ENCODE assay signal across 15 cellular contexts in the genomic region with DNA sequence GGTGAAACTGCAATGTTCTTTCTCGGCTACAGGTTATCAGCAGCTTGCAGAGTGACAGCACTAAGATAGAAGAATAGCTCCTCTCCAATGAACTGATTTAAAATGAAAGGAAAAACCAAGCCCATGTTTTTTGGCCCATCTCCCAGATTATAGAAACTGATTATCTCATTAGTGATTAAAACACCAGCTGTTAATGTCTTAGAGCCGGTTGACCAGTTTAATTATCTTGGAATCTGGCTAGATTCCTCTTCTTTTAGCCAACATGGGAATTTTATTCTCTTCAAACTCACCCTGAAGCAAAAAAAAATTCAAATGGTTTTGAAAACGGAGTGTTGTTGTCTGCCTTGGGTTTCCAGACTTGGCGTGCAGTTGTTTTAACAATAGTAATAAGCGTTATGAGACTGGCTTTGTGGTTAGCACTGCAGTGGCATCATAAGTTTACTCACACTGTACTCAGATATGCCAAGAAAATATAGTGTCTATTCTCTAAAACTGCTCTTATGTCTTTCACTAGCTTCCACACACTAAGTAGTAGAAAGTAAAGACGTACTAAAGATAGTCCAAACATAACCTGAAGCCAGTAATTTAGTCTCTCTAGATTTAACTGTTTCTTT.
DNase-seq lines count a peak whose midpoint lies in the region; TF ChIP-seq lines count a peak whose summit lies in the region.
"Had no signal": no experiment of that assay in that cellular context is flagged by ENCODE, and none has a peak within 500 bp of the region (broad histone marks: within the 10 kb centered on the region; RNA-seq: fewer than 3 reads in every experiment).

No MANE protein-coding gene starts in this region.

- no peaks in the 10 kb centered on the region for H3K9me3 Mint-ChIP-seq in nephron
- H3K9me3 Mint-ChIP-seq in HFFc6, result peaks cover 37% of the 10 kb centered on the region
- H3K9me3 Mint-ChIP-seq: activated naive CD4-positive, alpha-beta T cell treated with anti-CD3 and anti-CD28 coated beads, Interleukin-2, amount 10 ng/mL, durations not matched to agents 7 days and 5 days; endodermal cell had no signal

- H3K4me1 Mint-ChIP-seq in nephron (peaks cover 46% of the 10 kb centered on the region), HFFc6 (ENCODE audit: low read depth) (no peaks in the 10 kb centered on the region)
- H3K4me1 Mint-ChIP-seq: activated CD8-positive, alpha-beta memory T cell treated with anti-CD3 and anti-CD28 coated beads, Interleukin-2, amount 10 ng/mL, durations not matched to agents 7 days and 5 days; activated naive CD4-positive, alpha-beta T cell treated with anti-CD3 and anti-CD28 coated beads, Interleukin-2, amount 10 ng/mL, durations not matched to agents 7 days and 5 days; B cell; endodermal cell had no signal

- in situ Hi-C loops in G401 (cut with HindIII; ENCODE audit: low sequenced_read_pairs), result no loop called here

- H3K27ac Mint-ChIP-seq in nephron (peak overlapping the region; percentile 60 to 85 (median 79)), HFFc6 (no peak overlapping the region)
- H3K27ac Mint-ChIP-seq: activated CD8-positive, alpha-beta memory T cell treated with anti-CD3 and anti-CD28 coated beads, Interleukin-2, amount 10 ng/mL, durations not matched to agents 7 days and 5 days; activated naive CD4-positive, alpha-beta T cell treated with anti-CD3 and anti-CD28 coated beads, Interleukin-2, amount 10 ng/mL, durations not matched to agents 7 days and 5 days; B cell had no signal

- DNase-seq in G401 (ENCODE audit: low spot score) (peak; percentile 75), NCI-H524 (lab: John Stamatoyannopoulos, UW) (peak; percentile 48 to 81), cerebellar cortex (ENCODE audit: low spot score) (peak; percentile 70), NCI-H146 treated with DMSO at 0.1 percent for 48 hours (lab: John Stamatoyannopoulos, UW; ENCODE audit: unreplicated experiment) (no peak), activated gamma-delta T cell treated with Interleukin-2 at 50 U/mL for 16 hours (no peak), HFFc6 (no peak)
- DNase-seq in activated CD8-positive, alpha-beta memory T cell treated with anti-CD3 and anti-CD28 coated beads, Interleukin-2, amount 50 U/mL, for 4 hours, result no peak
- DNase-seq: activated CD4-positive, CD25-positive, alpha-beta regulatory T cell; activated CD8-positive, alpha-beta memory T cell treated with anti-CD3 and anti-CD28 coated beads, Interleukin-2, amount 10 ng/mL, durations not matched to agents 7 days and 5 days; activated naive CD4-positive, alpha-beta T cell treated with anti-CD3 and anti-CD28 coated beads, Interleukin-2, amount 10 ng/mL, durations not matched to agents 7 days and 5 days; DMS53; endodermal cell; Kasumi-1 had no signal

- H3K27me3 Mint-ChIP-seq in nephron (ENCODE audit: low read depth) (no peaks in the 10 kb centered on the region), HFFc6 (ENCODE audit: insufficient read depth) (no peaks in the 10 kb centered on the region)
- H3K27me3 Mint-ChIP-seq: activated CD8-positive, alpha-beta memory T cell treated with anti-CD3 and anti-CD28 coated beads, Interleukin-2, amount 10 ng/mL, durations not matched to agents 7 days and 5 days; activated naive CD4-positive, alpha-beta T cell treated with anti-CD3 and anti-CD28 coated beads, Interleukin-2, amount 10 ng/mL, durations not matched to agents 7 days and 5 days had no signal

- H3K4me3 Mint-ChIP-seq in nephron (peak overlapping the region in 1 of 3 experiments; percentile 12), HFFc6 (no peak overlapping the region)
- H3K4me3 Mint-ChIP-seq: activated CD8-positive, alpha-beta memory T cell treated with anti-CD3 and anti-CD28 coated beads, Interleukin-2, amount 10 ng/mL, durations not matched to agents 7 days and 5 days; activated naive CD4-positive, alpha-beta T cell treated with anti-CD3 and anti-CD28 coated beads, Interleukin-2, amount 10 ng/mL, durations not matched to agents 7 days and 5 days; B cell; endodermal cell had no signal

- H3K36me3 Mint-ChIP-seq in nephron (ENCODE audit: low read depth) (no peaks in the 10 kb centered on the region), HFFc6 (ENCODE audit: low read depth) (no peaks in the 10 kb centered on the region)
- H3K36me3 Mint-ChIP-seq: activated CD8-positive, alpha-beta memory T cell treated with anti-CD3 and anti-CD28 coated beads, Interleukin-2, amount 10 ng/mL, durations not matched to agents 7 days and 5 days; activated naive CD4-positive, alpha-beta T cell treated with anti-CD3 and anti-CD28 coated beads, Interleukin-2, amount 10 ng/mL, durations not matched to agents 7 days and 5 days had no signal

- TF ChIP-seq CTCF in nephron (IDR thresholded peaks at IDR 0.05; ENCODE audit: unreplicated experiment in 3 of 3) (no peak), HFFc6 (IDR thresholded peaks at IDR 0.05) (no peak)

Comparison
In these comparisons a context has a peak if more than half of its experiments do, and no peak if none do; other contexts are left out.
1. DNase-seq: peak in G401 (single experiment), NCI-H524 (2 of 2) and cerebellar cortex (single experiment); none in NCI-H146 treated with DMSO at 0.1 percent for 48 hours (single experiment), activated CD8-positive, alpha-beta memory T cell treated with anti-CD3 and anti-CD28 coated beads, Interleukin-2, amount 50 U/mL, for 4 hours (single experiment), activated gamma-delta T cell treated with Interleukin-2 at 50 U/mL for 16 hours (single experiment) and HFFc6 (single experiment).